In the genomic region with DNA sequence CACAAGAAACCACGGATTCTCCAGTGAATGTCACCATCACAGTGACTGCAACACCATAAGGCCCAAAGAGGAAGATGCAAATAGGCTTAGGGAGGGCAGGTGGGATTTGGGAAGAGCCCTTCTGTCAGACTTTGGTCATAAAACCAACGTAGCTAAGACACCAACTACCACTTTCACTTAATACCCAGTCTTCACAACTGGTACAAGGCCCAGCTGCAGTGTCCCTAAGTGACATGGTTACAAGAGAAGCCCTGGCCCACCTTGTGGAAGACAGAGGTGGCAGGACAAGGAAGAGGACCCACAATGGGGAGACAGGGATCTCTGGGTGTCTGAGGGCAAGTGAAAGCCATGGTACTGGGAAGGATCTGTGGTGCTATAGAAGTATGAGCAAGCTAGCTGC, we compare ENCODE assay signal across 17 cellular contexts. TPM values are rescaled to one million over a fixed set of nuclear protein-coding genes. Genes with fewer than 3 reads are reported as not detected.
DNase-seq lines count a peak whose midpoint lies in the region; ATAC-seq and TF ChIP-seq lines count a peak whose summit lies in the region.
"Had no signal": no experiment of that assay in that cellular context is flagged by ENCODE, and none has a peak within 500 bp of the region (broad histone marks: within the 10 kb centered on the region; RNA-seq: fewer than 3 reads in every experiment).

No MANE protein-coding gene starts in this region.

- peaks cover 6% of the 10 kb centered on the region for H3K36me3 ChIP-seq in left ventricle myocardium inferior
- peaks cover 5% of the 10 kb centered on the region for H3K36me3 ChIP-seq in neural progenitor cell
- H3K36me3 ChIP-seq: SJSA1 had no signal

- no peak for TF ChIP-seq CTCF in left ventricle myocardium inferior (IDR thresholded peaks at IDR 0.05; ENCODE audit: borderline replicate concordance)
- no peak for TF ChIP-seq CTCF in neural progenitor cell (IDR thresholded peaks at IDR 0.05)

- H3K4me3 Mint-ChIP-seq in neural progenitor cell, result no peak overlapping the region
- H3K4me3 Mint-ChIP-seq: HFFc6 had no signal

- H3K36me3 Mint-ChIP-seq in neural progenitor cell, result peaks cover 35% of the 10 kb centered on the region

- peaks cover 20% of the 10 kb centered on the region for H3K4me1 ChIP-seq in left ventricle myocardium inferior
- H3K4me1 ChIP-seq in neural progenitor cell, result peaks cover 5% of the 10 kb centered on the region
- H3K4me1 ChIP-seq: SJSA1 had no signal

- peak overlapping the region; percentile 16 for H3K27ac Mint-ChIP-seq in neural progenitor cell
- H3K27ac Mint-ChIP-seq: HFFc6 had no signal

- no peak for DNase-seq in left ventricle myocardium inferior
- DNase-seq in left cardiac atrium, result no peak
- DNase-seq in neural progenitor cell (ENCODE audit: low spot score), result no peak
- no peak for DNase-seq in amygdala (lab: John Stamatoyannopoulos, UW)
- DNase-seq: ACHN, AML-193, COR-L47, EL, HFFc6, MM.1S, NCI-H187 treated with DMSO at 0.1 percent for 48 hours, NCI-H69 had no signal

- no peaks in the 10 kb centered on the region for H4K20me1 ChIP-seq in neural progenitor cell (ENCODE audit: low read depth)

- peaks cover 21% of the 10 kb centered on the region for H3K4me1 Mint-ChIP-seq in neural progenitor cell

- peaks cover 16% of the 10 kb centered on the region for H3K27me3 Mint-ChIP-seq in neural progenitor cell (ENCODE audit: insufficient read depth, low read depth)

- H3F3A ChIP-seq in neural progenitor cell (ENCODE audit: low read depth), result no peaks in the 10 kb centered on the region

- no peak overlapping the region for H3K9ac ChIP-seq in neural progenitor cell

- H3K9me3 Mint-ChIP-seq in neural progenitor cell, result no peaks in the 10 kb centered on the region
- H3K9me3 Mint-ChIP-seq: HFFc6 had no signal

- ATAC-seq in left cardiac atrium (no peak), HG02763 (IDR thresholded peaks at IDR 0.05; ENCODE audit: unreplicated experiment) (no peak), GM18511 (IDR thresholded peaks at IDR 0.05; ENCODE audit: unreplicated experiment) (no peak)

- no peaks in the 10 kb centered on the region for H3K79me2 ChIP-seq in neural progenitor cell (ENCODE audit: low read depth)

- intact Hi-C loops in left ventricle myocardium inferior (cut with micrococcal nuclease), result no loop called here
- intact Hi-C loops in left cardiac atrium (cut with DNase I), result no loop called here

- peaks cover 8% of the 10 kb centered on the region for H3K27me3 ChIP-seq in left ventricle myocardium inferior (ENCODE audit: low read depth)
- no peaks in the 10 kb centered on the region for H3K27me3 ChIP-seq in neural progenitor cell
- H3K27me3 ChIP-seq: SJSA1 had no signal

- no peak overlapping the region for H2AFZ ChIP-seq in neural progenitor cell (replicated peaks)

- H3K4me3 ChIP-seq in left ventricle myocardium inferior (no peak overlapping the region), neural progenitor cell (no peak overlapping the region)
- H3K4me3 ChIP-seq: SJSA1 had no signal

- H3K4me2 ChIP-seq in neural progenitor cell, result no peak overlapping the region

- H3K9me3 ChIP-seq in left ventricle myocardium inferior (replicated peaks), result no peaks in the 10 kb centered on the region
- H3K9me3 ChIP-seq in neural progenitor cell (ENCODE audit: low read depth), result no peaks in the 10 kb centered on the region
- H3K9me3 ChIP-seq: SJSA1 had no signal

- H3K27ac ChIP-seq in left ventricle myocardium inferior (replicated peaks) (peak overlapping the region; percentile 63), angular gyrus (ENCODE audit: low read depth, low read length) (peak overlapping the region; percentile 85), neural progenitor cell (no peak overlapping the region)
- H3K27ac ChIP-seq: RWPE1, SJSA1 had no signal

RNA-seq across cellular contexts. Expression of a gene that starts 10.0 kb away (rescaled TPM):
- total RNA-seq in left ventricle myocardium inferior (0.08 TPM), left cardiac atrium (under 1 TPM; 0.05 to 0.56 TPM), neural progenitor cell (ENCODE audit: low replicate concordance) (not detected in 2 replicates)
- total RNA-seq: HFFc6, SJSA1 had no signal

RNA-seq across cellular contexts. Expression of a gene that starts 51.5 kb away (rescaled TPM):
- total RNA-seq in left ventricle myocardium inferior, result 0.14 TPM
- under 1 TPM in 1 of 2 donors, not detected in 1; 0.21 TPM for total RNA-seq in left cardiac atrium
- total RNA-seq in neural progenitor cell (ENCODE audit: low replicate concordance), result 8.9 and 12.4 TPM in 2 replicates
- total RNA-seq: HFFc6, SJSA1 had no signal

RNA-seq across cellular contexts. Expression of a gene that starts 52.9 kb away (rescaled TPM):
- 7.7 TPM for total RNA-seq in left ventricle myocardium inferior
- 1 to 10 TPM; 6.9 to 8.2 TPM for total RNA-seq in left cardiac atrium
- total RNA-seq in neural progenitor cell (ENCODE audit: low replicate concordance), result 13.3 and 22.1 TPM in 2 replicates
